Comparison of ENCODE assay signal across 20 cellular contexts in the genomic region with DNA sequence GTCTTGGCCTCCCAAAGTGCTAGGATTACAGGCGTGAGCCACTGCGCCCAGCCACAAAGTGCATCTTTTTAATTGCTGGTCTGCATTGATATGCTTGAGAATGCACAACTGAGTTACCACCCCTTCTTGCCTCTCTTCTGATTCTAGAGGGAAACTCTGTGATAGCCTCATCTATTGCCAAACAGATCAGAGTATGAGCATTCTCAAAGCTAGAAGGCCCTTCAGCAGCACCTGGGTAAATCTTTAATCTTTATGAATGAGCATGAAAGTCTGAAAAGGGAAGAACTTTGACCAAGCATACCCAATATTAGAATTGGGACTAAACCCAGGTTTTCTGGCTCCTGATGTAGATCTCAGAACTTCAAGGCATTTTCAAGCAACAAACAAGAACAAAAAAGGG.
DNase-seq lines count a peak whose midpoint lies in the region; ATAC-seq, FAIRE-seq and TF ChIP-seq lines count a peak whose summit lies in the region.
"Had no signal": no experiment of that assay in that cellular context is flagged by ENCODE, and none has a peak within 500 bp of the region (broad histone marks: within the 10 kb centered on the region; RNA-seq: fewer than 3 reads in every experiment).

No MANE protein-coding gene starts in this region.

- no peaks in the 10 kb centered on the region for H3K79me2 ChIP-seq in mammary epithelial cell (ENCODE audit: insufficient read depth, low read length)

- no peak overlapping the region for H3K4me2 ChIP-seq in mammary epithelial cell (ENCODE audit: insufficient read depth, low read depth, low read length)

- H3K4me1 ChIP-seq in transverse colon (peaks cover 0 to 12% (median 0%) of the 10 kb centered on the region in 4 donors), mammary epithelial cell (ENCODE audit: insufficient read depth, low read length) (no peaks in the 10 kb centered on the region)
- H3K4me1 ChIP-seq: colonic mucosa, HAP-1, left ventricle myocardium inferior had no signal

- no peak for FAIRE-seq in GM12891 (lab: Jason Lieb, UNC)
- FAIRE-seq: GM12892 had no signal

- BruUV-seq in mammary epithelial cell (replicated peaks; lab: Mats Ljungman, UMichigan), result no TSS peak

- TF ChIP-seq EP300 in transverse colon (IDR thresholded peaks at IDR 0.05; ENCODE audit: low read depth), result no peak

- no peaks in the 10 kb centered on the region for H3K9me3 ChIP-seq in transverse colon
- no peaks in the 10 kb centered on the region for H3K9me3 ChIP-seq in mammary epithelial cell (replicated peaks; ENCODE audit: insufficient read depth, low read length)
- H3K9me3 ChIP-seq: colonic mucosa, HAP-1 had no signal

- peak; percentile 59 for ATAC-seq in GM19372 (IDR thresholded peaks at IDR 0.05; ENCODE audit: low read depth, unreplicated experiment)
- peak; percentile 81 for ATAC-seq in HG02678 (IDR thresholded peaks at IDR 0.05; ENCODE audit: unreplicated experiment)
- peak; percentile 69 for ATAC-seq in HG03354 (IDR thresholded peaks at IDR 0.05; ENCODE audit: poor library complexity, severe bottlenecking, unreplicated experiment)

- CTCF ChIA-PET in mammary epithelial cell (lab: Charles Lee; ENCODE audit: low non-redundant PET), result no interaction called here

- H3K4me3 ChIP-seq in transverse colon, result no peak overlapping the region
- H3K4me3 ChIP-seq in mammary epithelial cell (replicated peaks in 1 of 3; ENCODE audit: insufficient read depth in 1 of 3, low read depth in 2 of 3, low read length in 3 of 3), result no peak overlapping the region
- H3K4me3 ChIP-seq: colonic mucosa, HAP-1, left ventricle myocardium inferior had no signal

- in situ Hi-C loops in transverse colon (cut with MboI; ENCODE audit: low pct_ligation_motif_present in 1 of 4, low pct_unique_long_range_greater_than_20kb in 1 of 4, low sequenced_read_pairs in 3 of 4) (no loop called here), mammary epithelial cell (cut with MboI; ENCODE audit: low sequenced_read_pairs in 2 of 2) (no loop called here)

- no peak overlapping the region for H3K27ac ChIP-seq in transverse colon
- no peak overlapping the region for H3K27ac ChIP-seq in mammary epithelial cell (ENCODE audit: insufficient read depth, low read depth, low read length)
- H3K27ac ChIP-seq: colonic mucosa, left ventricle myocardium inferior had no signal

- 31% methylated on average over 2 of the region's 2 CpGs; no CpG with 5 or more reads in 1 of the 2 donors for WGBS in transverse colon (ENCODE audit: low coverage in 1 of 2), 2 donors
- WGBS in mammary epithelial cell (ENCODE audit: low coverage, missing lambda C conversion rate), result 100% methylated on average over 2 of the region's 2 CpGs

- no peaks in the 10 kb centered on the region for H3K27me3 ChIP-seq in transverse colon
- no peaks in the 10 kb centered on the region for H3K27me3 ChIP-seq in mammary epithelial cell (ENCODE audit: insufficient read depth, low read length)
- H3K27me3 ChIP-seq: colonic mucosa had no signal

- dilution Hi-C loops in mammary epithelial cell (cut with HindIII; ENCODE audit: low sequenced_read_pairs), result loop anchor here (10.0 kb wide), 1 partner anchor 49 kb away; no protein-coding TSS in a partner anchor

- intact Hi-C loops in transverse colon (cut with DNase I; ENCODE audit: low total_unique reads), result no loop called here
- intact Hi-C loops in mammary epithelial cell (cut with micrococcal nuclease), result no loop called here

- DNase-seq in transverse colon (peak; percentile 8), mammary epithelial cell (no peak), GM12891 (ENCODE audit: insufficient read length, low spot score) (no peak), DMS79 (lab: John Stamatoyannopoulos, UW) (no peak)
- DNase-seq: activated CD4-positive, alpha-beta T cell treated with anti-CD3 and anti-CD28 coated beads for 1 hour; activated naive CD4-positive, alpha-beta T cell treated with Interleukin-2 at 50 U/mL for 16 hours; Calu3; colonic mucosa; foreskin melanocyte; left ventricle myocardium inferior; NCI-H1694; NCI-H446 treated with DMSO at 0.1 percent for 48 hours; SHP77 treated with DMSO at 0.1 percent for 48 hours; substantia nigra; T1000 had no signal

- H3K36me3 ChIP-seq in transverse colon, result no peaks in the 10 kb centered on the region
- H3K36me3 ChIP-seq in mammary epithelial cell (ENCODE audit: insufficient read depth, low read length), result no peaks in the 10 kb centered on the region
- H3K36me3 ChIP-seq: colonic mucosa, HAP-1, left ventricle myocardium inferior had no signal

- H4K20me1 ChIP-seq in mammary epithelial cell (ENCODE audit: insufficient read depth, low read length), result no peaks in the 10 kb centered on the region

- TF ChIP-seq POLR2A in transverse colon (IDR thresholded peaks at IDR 0.05), result no peak
- TF ChIP-seq POLR2A in GM12891 (IDR thresholded peaks at IDR 0.05; ENCODE audit: low read depth, low read length), result no peak

- H2AFZ ChIP-seq in mammary epithelial cell (ENCODE audit: low read depth, low read length), result no peak overlapping the region

- no peak overlapping the region for H3K9ac ChIP-seq in mammary epithelial cell (ENCODE audit: insufficient read depth, low read length)

- no peak for TF ChIP-seq CTCF in transverse colon (IDR thresholded peaks at IDR 0.05)
- TF ChIP-seq CTCF in mammary epithelial cell (conservative IDR thresholded peaks at IDR 0.05 in 1 of 2, IDR thresholded peaks at IDR 0.05 in 1 of 2; ENCODE audit: extremely low read depth in 1 of 2, insufficient read depth in 1 of 2, low read depth in 1 of 2, low read length in 2 of 2), result no peak

TF ChIP-seq in GM12891, 5 proteins besides CTCF, POLR2A, EP300 and RAD21:
- TF ChIP-seq POLR2AphosphoS5 (IDR thresholded peaks at IDR 0.05; ENCODE audit: low read depth, low read length) (no peak), TAF1 (IDR thresholded peaks at IDR 0.05; ENCODE audit: low read depth, low read length) (no peak), SPI1 (IDR thresholded peaks at IDR 0.05; ENCODE audit: low read depth, low read length) (no peak), PAX5 (IDR thresholded peaks at IDR 0.05; ENCODE audit: insufficient read depth, low read length, severe bottlenecking) (no peak), POU2F2 (IDR thresholded peaks at IDR 0.05; ENCODE audit: low read depth, low read length) (no peak)
